8 cellular contexts compared by ENCODE assay signal in genomic region chr6:109383438-109383940, GRCh38. TPM values are rescaled to one million over a fixed set of nuclear protein-coding genes. Genes with fewer than 3 reads are reported as not detected.
DNase-seq lines count a peak whose midpoint lies in the region; ATAC-seq and TF ChIP-seq lines count a peak whose summit lies in the region.

No MANE protein-coding gene starts in this region.

- H3K4me1 ChIP-seq in SK-N-SH (ENCODE audit: control insufficient read depth in 1 of 2, insufficient read depth in 2 of 2, low read depth in 1 of 2, low read length in 1 of 2) (peaks cover 10 to 15% of the 10 kb centered on the region in 2 experiments; a peak in 2 of 4 replicates), iPS-15b (ENCODE audit: control insufficient read depth, insufficient read depth, low read length) (peaks cover 3% of the 10 kb centered on the region), stomach (peaks cover 20 to 50% (median 38%) of the 10 kb centered on the region in 4 donors)

- peak overlapping the region; percentile 99 for H3K27ac Mint-ChIP-seq in activated CD4-positive, alpha-beta memory T cell treated with anti-CD3 and anti-CD28 coated beads, Interleukin-2, amount 10 ng/mL, durations not matched to agents 7 days and 5 days

- H2AFZ ChIP-seq in SK-N-SH (ENCODE audit: low read depth) = peak overlapping the region; percentile 93

- peak overlapping the region; percentile 93 for H3K4me3 Mint-ChIP-seq in activated CD4-positive, alpha-beta memory T cell treated with anti-CD3 and anti-CD28 coated beads, Interleukin-2, amount 10 ng/mL, durations not matched to agents 7 days and 5 days

- peaks cover 32% of the 10 kb centered on the region for H3K79me2 ChIP-seq in SK-N-SH (ENCODE audit: insufficient read depth)

- CTCF ChIA-PET in SK-N-SH (lab: Yijun Ruan, JAX) = interaction anchor here (0.6 to 6.0 kb wide), 48 partner anchors 10 to 946 kb away, joined by 3 to 132 read pairs (median 4); partner anchors contain the start of genes CEP57L1, MICAL1, PPIL6 and SESN1
- CTCF ChIA-PET in activated CD4-positive, alpha-beta memory T cell treated with anti-CD3 and anti-CD28 coated beads, Interleukin-2, amount 10 ng/mL, durations not matched to agents 7 days and 5 days (lab: Charles Lee) = interaction anchor here (0.5 to 6.0 kb wide), 34 partner anchors 9 to 656 kb away, joined by 3 to 96 read pairs (median 4); partner anchors contain the start of genes AK9, CEP57L1, FIG4 and MICAL1

- H3K4me2 ChIP-seq in SK-N-SH = peak overlapping the region; percentile 87

- no peak for ATAC-seq in SK-N-SH treated with all-trans-retinoic acid at 6 μM for 48 hours

- H3K36me3 Mint-ChIP-seq in activated CD4-positive, alpha-beta memory T cell treated with anti-CD3 and anti-CD28 coated beads, Interleukin-2, amount 10 ng/mL, durations not matched to agents 7 days and 5 days (ENCODE audit: low read depth) = peaks cover 30% of the 10 kb centered on the region

- peaks cover 3% of the 10 kb centered on the region for H3F3A ChIP-seq in SK-N-SH (replicated peaks; ENCODE audit: insufficient read depth)

- H3K36me3 ChIP-seq in SK-N-SH (replicated peaks in 1 of 2; ENCODE audit: control insufficient read depth in 1 of 2, insufficient read depth in 2 of 2, low read length in 1 of 2) (peaks cover 0 to 6% of the 10 kb centered on the region in 2 experiments), iPS-15b (ENCODE audit: control insufficient read depth, insufficient read depth, low read length) (no peaks in the 10 kb centered on the region), stomach (peaks cover 0 to 4% (median under 1%) of the 10 kb centered on the region in 4 donors)

- intact Hi-C loops in stomach (cut with DNase I; ENCODE audit: low total_unique reads) = no loop called here
- intact Hi-C loops in posterior vena cava (cut with DNase I) = loop anchor here in 1 of 2 donors (2.0 kb wide), 1 partner anchor 197 kb away; no protein-coding TSS in a partner anchor

- H3K9me3 Mint-ChIP-seq in activated CD4-positive, alpha-beta memory T cell treated with anti-CD3 and anti-CD28 coated beads, Interleukin-2, amount 10 ng/mL, durations not matched to agents 7 days and 5 days = no peaks in the 10 kb centered on the region

- no peaks in the 10 kb centered on the region for H3K27me3 ChIP-seq in SK-N-SH (ENCODE audit: insufficient read depth)
- no peaks in the 10 kb centered on the region for H3K27me3 ChIP-seq in iPS-15b (ENCODE audit: control insufficient read depth, insufficient read depth, low read length)
- no peaks in the 10 kb centered on the region for H3K27me3 ChIP-seq in stomach

- H3K9me3 ChIP-seq in SK-N-SH (no peaks in the 10 kb centered on the region), iPS-15b (ENCODE audit: control insufficient read depth, insufficient read depth, low read length) (no peaks in the 10 kb centered on the region), stomach (no peaks in the 10 kb centered on the region)

- TF ChIP-seq EP300 in SK-N-SH (IDR thresholded peaks at IDR 0.05; ENCODE audit: borderline replicate concordance in 1 of 2, low read depth in 1 of 2, low read length in 1 of 2) (no peak), stomach (IDR thresholded peaks at IDR 0.05) (no peak)

- TF ChIP-seq CTCF in SK-N-SH (IDR thresholded peaks at IDR 0.05) (no peak; the same call in 1 of the 2 replicates), stomach (IDR thresholded peaks at IDR 0.05) (peak in 1 of 7 experiments; percentile 25)

- peaks cover 3% of the 10 kb centered on the region for H3K27me3 Mint-ChIP-seq in activated CD4-positive, alpha-beta memory T cell treated with anti-CD3 and anti-CD28 coated beads, Interleukin-2, amount 10 ng/mL, durations not matched to agents 7 days and 5 days

- peak overlapping the region; percentile 96 to 100 for H3K27ac ChIP-seq in SK-N-SH (ENCODE audit: low read depth in 2 of 2, low read length in 1 of 2)
- peak overlapping the region; percentile 84 to 100 (median 99) for H3K27ac ChIP-seq in stomach

- TF ChIP-seq RAD21 in SK-N-SH (IDR thresholded peaks at IDR 0.05; ENCODE audit: low read length) = no peak

- no peak for TF ChIP-seq POLR2A in stomach (IDR thresholded peaks at IDR 0.05)

- H3K4me3 ChIP-seq in SK-N-SH (ENCODE audit: low read depth in 2 of 2, low read length in 1 of 2) = peak overlapping the region; percentile 86 to 95
- peak overlapping the region; percentile 78 for H3K4me3 ChIP-seq in iPS-15b (ENCODE audit: low read depth, low read length)
- H3K4me3 ChIP-seq in stomach = peak overlapping the region; percentile 64 to 94 (median 86)

- H3K9ac ChIP-seq in SK-N-SH (peak overlapping the region; percentile 95; the same call in 1 of the 2 replicates), iPS-15b (ENCODE audit: low read depth, low read length) (no peak overlapping the region)

- H4K20me1 ChIP-seq in SK-N-SH (ENCODE audit: insufficient read depth) = peaks cover 29% of the 10 kb centered on the region

- H3K4me1 Mint-ChIP-seq in activated CD4-positive, alpha-beta memory T cell treated with anti-CD3 and anti-CD28 coated beads, Interleukin-2, amount 10 ng/mL, durations not matched to agents 7 days and 5 days = peaks cover 22% of the 10 kb centered on the region

- H3K9me2 ChIP-seq in SK-N-SH = no peaks in the 10 kb centered on the region

- no peak for DNase-seq in SK-N-SH
- no peak for DNase-seq in activated CD4-positive, alpha-beta memory T cell treated with anti-CD3 and anti-CD28 coated beads, Interleukin-2, amount 10 ng/mL, durations not matched to agents 7 days and 5 days
- DNase-seq in stomach = no peak
- DNase-seq in posterior vena cava (ENCODE audit: low spot score) = no peak
- DNase-seq in stimulated activated CD4-positive, alpha-beta T cell treated with anti-CD3 and anti-CD28 coated beads, Interleukin-1b, Interleukin-23, amount 100 ng/mL, for 48 hours = no peak
- no peak for DNase-seq in NAMALWA (ENCODE audit: low spot score)

- 34% methylated on average over 5 of the region's 5 CpGs for WGBS in SK-N-SH (ENCODE audit: low lambda C conversion rate)
- 5 to 11% (median 6%) methylated on average over 5 of the region's 5 CpGs for WGBS in stomach, 5 donors

- POLR2A ChIA-PET in SK-N-SH (lab: Yijun Ruan, JAX) = interaction anchor here (2.5 kb wide), 1 partner anchor 195 kb away, joined by 10 read pairs; no protein-coding TSS in a partner anchor
- POLR2A ChIA-PET in activated CD4-positive, alpha-beta memory T cell treated with anti-CD3 and anti-CD28 coated beads, Interleukin-2, amount 10 ng/mL, durations not matched to agents 7 days and 5 days (lab: Charles Lee) = interaction anchor here (0.9 to 5.4 kb wide), 43 partner anchors 8 to 1493 kb away, joined by 3 to 132 read pairs (median 5); partner anchors contain the start of genes AMD1, CDC40, CEP57L1 and MICAL1

TF ChIP-seq in SK-N-SH, 30 proteins besides CTCF, POLR2A, EP300 and RAD21 (continues in another document):
- TF ChIP-seq, protein P1, sequence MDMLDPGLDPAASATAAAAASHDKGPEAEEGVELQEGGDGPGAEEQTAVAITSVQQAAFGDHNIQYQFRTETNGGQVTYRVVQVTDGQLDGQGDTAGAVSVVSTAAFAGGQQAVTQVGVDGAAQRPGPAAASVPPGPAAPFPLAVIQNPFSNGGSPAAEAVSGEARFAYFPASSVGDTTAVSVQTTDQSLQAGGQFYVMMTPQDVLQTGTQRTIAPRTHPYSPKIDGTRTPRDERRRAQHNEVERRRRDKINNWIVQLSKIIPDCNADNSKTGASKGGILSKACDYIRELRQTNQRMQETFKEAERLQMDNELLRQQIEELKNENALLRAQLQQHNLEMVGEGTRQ (IDR thresholded peaks at IDR 0.05; ENCODE audit: borderline replicate concordance, low read depth, low read length) = no peak

TF ChIP-seq in SK-N-SH treated with all-trans-retinoic acid at 6 μM for 48 hours, 23 proteins besides CTCF, POLR2A, EP300 and RAD21 (continues in another document):
- no peak for TF ChIP-seq ISL1 (CRISPR knock-in tag; IDR thresholded peaks at IDR 0.05)
- TF ChIP-seq ARNTL (CRISPR knock-in tag; IDR thresholded peaks at IDR 0.05; ENCODE audit: borderline replicate concordance, low read depth) = no peak
- TF ChIP-seq BACH2 (CRISPR knock-in tag; IDR thresholded peaks at IDR 0.05; ENCODE audit: borderline replicate concordance) = no peak
- TF ChIP-seq ZNF8 (CRISPR knock-in tag; IDR thresholded peaks at IDR 0.05) = no peak

RNA-seq across cellular contexts. Expression of gene CD164, which starts 1.2 kb away (rescaled TPM):
- 83.4 and 113 TPM in 2 replicates for polyA plus RNA-seq in SK-N-SH (2012; rRNA removed)
- 102 and 104 TPM in 2 replicates for polyA plus RNA-seq in SK-N-SH (2012; cell fraction: cytosol; rRNA removed)
- 45.4 and 83.9 TPM in 2 replicates for polyA plus RNA-seq in SK-N-SH (2012; cell fraction: nucleus; rRNA removed)
- total RNA-seq in activated CD4-positive, alpha-beta memory T cell treated with anti-CD3 and anti-CD28 coated beads, Interleukin-2, amount 10 ng/mL, durations not matched to agents 7 days and 5 days = 100 to 1,000 TPM; 354 to 370 TPM
- total RNA-seq in stomach = 100 to 1,000 TPM in 3 of 5 donors, 10 to 100 TPM in 2; 62.4 to 453 (median 105) TPM
- 100 to 1,000 TPM in 1 of 3 donors, 10 to 100 TPM in 2; 86.5 to 104 (median 99.4) TPM for polyA plus RNA-seq in stomach
- total RNA-seq in posterior vena cava = 100 to 1,000 TPM; 163 to 194 TPM

RNA-seq across cellular contexts. Expression of gene PPIL6, which starts 56.9 kb away (rescaled TPM):
- polyA plus RNA-seq in SK-N-SH (2012; rRNA removed) (1.1 and 1.9 TPM in 2 replicates), stomach (1 to 10 TPM; 1.0 to 4.0 (median 2.7) TPM)
- 1.8 and 3.6 TPM in 2 replicates for polyA plus RNA-seq in SK-N-SH (2012; cell fraction: cytosol; rRNA removed)
- polyA plus RNA-seq in SK-N-SH (2012; cell fraction: nucleus; rRNA removed) = 0.26 and 0.46 TPM in 2 replicates
- not detected for total RNA-seq in activated CD4-positive, alpha-beta memory T cell treated with anti-CD3 and anti-CD28 coated beads, Interleukin-2, amount 10 ng/mL, durations not matched to agents 7 days and 5 days
- total RNA-seq in stomach (1 to 10 TPM in 3 of 5 donors, not detected in 2; 1.4 to 8.6 (median 3.2) TPM), posterior vena cava (1 to 10 TPM; 1.2 to 1.9 TPM)

RNA-seq across cellular contexts. Expression of gene SMPD2, which starts 57.0 kb away (rescaled TPM):
- polyA plus RNA-seq in SK-N-SH (2012; rRNA removed) (9.7 and 11.4 TPM in 2 replicates), stomach (10 to 100 TPM; 14.0 to 21.8 (median 17.6) TPM)
- polyA plus RNA-seq in SK-N-SH (2012; cell fraction: cytosol; rRNA removed) = 4.7 and 6.8 TPM in 2 replicates
- 33.6 and 34.6 TPM in 2 replicates for polyA plus RNA-seq in SK-N-SH (2012; cell fraction: nucleus; rRNA removed)
- total RNA-seq in activated CD4-positive, alpha-beta memory T cell treated with anti-CD3 and anti-CD28 coated beads, Interleukin-2, amount 10 ng/mL, durations not matched to agents 7 days and 5 days = 10 to 100 TPM; 15.9 to 16.9 TPM
- total RNA-seq in stomach (10 to 100 TPM; 10.7 to 80.5 (median 17.2) TPM), posterior vena cava (1 to 10 TPM; 4.2 to 6.7 TPM)
